In genomic region chr2:9205963-9206948, GRCh38 we compare ENCODE assay signal across 8 cellular contexts. TPM values are rescaled to one million over a fixed set of nuclear protein-coding genes. Genes with fewer than 3 reads are reported as not detected.
DNase-seq lines count a peak whose midpoint lies in the region; ATAC-seq and TF ChIP-seq lines count a peak whose summit lies in the region.

Gene ASAP2, plus strand, starts transcription at chr2:9206812. Its CDS starts 293 bp downstream, at chr2:9207105.

- ATAC-seq in HG02678 (IDR thresholded peaks at IDR 0.05; ENCODE audit: unreplicated experiment): peak; percentile 64
- ATAC-seq in activated CD8-positive, alpha-beta T cell treated with anti-CD3 and anti-CD28 coated beads for 36 hours: peak; percentile 77
- ATAC-seq in stimulated activated naive B cell treated with anti-CD40 and anti-IgM and Interleukin-4, amounts not matched to agents 10 μg/mL and 1 μg/mL and 100 μg/mL, for 72 hours (replicated peaks): peak; percentile 62 to 67

- H3K36me3 ChIP-seq in mesodermal cell (ENCODE audit: control insufficient read depth, insufficient read depth, low read length): peaks cover 3% of the 10 kb centered on the region

- H3K9me3 ChIP-seq in mesodermal cell (ENCODE audit: control insufficient read depth, low read length): no peaks in the 10 kb centered on the region

- no peaks in the 10 kb centered on the region for H3K9me3 Mint-ChIP-seq in activated CD8-positive, alpha-beta T cell treated with anti-CD3 and anti-CD28 coated beads for 36 hours
- no peaks in the 10 kb centered on the region for H3K9me3 Mint-ChIP-seq in stimulated activated naive B cell treated with anti-CD40 and anti-IgM and Interleukin-4, amounts not matched to agents 10 μg/mL and 1 μg/mL and 100 μg/mL, for 72 hours

- peak within 1 kb of the TSS; percentile 61 for H3K4me3 Mint-ChIP-seq in activated CD8-positive, alpha-beta T cell treated with anti-CD3 and anti-CD28 coated beads for 36 hours
- peak within 1 kb of the TSS; percentile 69 to 77 for H3K4me3 Mint-ChIP-seq in stimulated activated naive B cell treated with anti-CD40 and anti-IgM and Interleukin-4, amounts not matched to agents 10 μg/mL and 1 μg/mL and 100 μg/mL, for 72 hours

- peaks cover 21% of the 10 kb centered on the region for H3K4me1 ChIP-seq in mesodermal cell (ENCODE audit: control insufficient read depth, insufficient read depth, low read length, poor library complexity, severe bottlenecking)

- peak within 1 kb of the TSS; percentile 67 for H3K4me3 ChIP-seq in epithelial cell of esophagus (ENCODE audit: low read length)
- peak within 1 kb of the TSS; percentile 89 for H3K4me3 ChIP-seq in mesodermal cell (ENCODE audit: extremely low read depth, insufficient read depth, low read length, poor library complexity, severe bottlenecking)

- DNase-seq in NCI-H524 (lab: John Stamatoyannopoulos, UW) (peak; percentile 51 to 76), NCI-H524 treated with DMSO at 0.1 percent for 48 hours (lab: John Stamatoyannopoulos, UW) (no peak), NCI-H2171 (lab: John Stamatoyannopoulos, UW) (peak; percentile 81), epithelial cell of esophagus (ENCODE audit: low read depth) (peak; percentile 81)
- peak; percentile 53 for DNase-seq in activated CD8-positive, alpha-beta T cell treated with anti-CD3 and anti-CD28 coated beads for 36 hours
- no peak for DNase-seq in stimulated activated naive B cell treated with anti-CD40 and anti-IgM and Interleukin-4, amounts not matched to agents 10 μg/mL and 1 μg/mL and 100 μg/mL, for 72 hours

- H3K27ac ChIP-seq in mesodermal cell (ENCODE audit: low read depth, low read length, severe bottlenecking): peak within 1 kb of the TSS; percentile 79

- H3K27ac Mint-ChIP-seq in activated CD8-positive, alpha-beta T cell treated with anti-CD3 and anti-CD28 coated beads for 36 hours: no peak within 1 kb of the TSS
- no peak within 1 kb of the TSS for H3K27ac Mint-ChIP-seq in stimulated activated naive B cell treated with anti-CD40 and anti-IgM and Interleukin-4, amounts not matched to agents 10 μg/mL and 1 μg/mL and 100 μg/mL, for 72 hours

- CTCF ChIA-PET in activated CD8-positive, alpha-beta T cell treated with anti-CD3 and anti-CD28 coated beads for 36 hours (lab: Charles Lee): interaction anchor here (0.7 to 1.6 kb wide), 6 partner anchors 9 to 94 kb away, joined by 3 to 4 read pairs (median 3); no protein-coding TSS in a partner anchor

- 1 to 2% methylated on average over 50 to 96 of the region's 128 CpGs for WGBS in mesodermal cell (ENCODE audit: insufficient coverage in 2 of 2), 2 experiments

- peaks cover 34% of the 10 kb centered on the region for H3K27me3 Mint-ChIP-seq in activated CD8-positive, alpha-beta T cell treated with anti-CD3 and anti-CD28 coated beads for 36 hours
- H3K27me3 Mint-ChIP-seq in stimulated activated naive B cell treated with anti-CD40 and anti-IgM and Interleukin-4, amounts not matched to agents 10 μg/mL and 1 μg/mL and 100 μg/mL, for 72 hours: peaks cover 19 to 24% of the 10 kb centered on the region in 2 donors

- no peaks in the 10 kb centered on the region for H3K36me3 Mint-ChIP-seq in activated CD8-positive, alpha-beta T cell treated with anti-CD3 and anti-CD28 coated beads for 36 hours (ENCODE audit: low read depth)
- no peaks in the 10 kb centered on the region for H3K36me3 Mint-ChIP-seq in stimulated activated naive B cell treated with anti-CD40 and anti-IgM and Interleukin-4, amounts not matched to agents 10 μg/mL and 1 μg/mL and 100 μg/mL, for 72 hours

- peak; percentile 70 for TF ChIP-seq CTCF in activated CD8-positive, alpha-beta T cell treated with anti-CD3 and anti-CD28 coated beads for 36 hours (IDR thresholded peaks at IDR 0.05)
- peak; percentile 60 for TF ChIP-seq CTCF in epithelial cell of esophagus (IDR thresholded peaks at IDR 0.05; ENCODE audit: insufficient read depth, low read depth, low read length, missing control alignments)

- peaks cover 2% of the 10 kb centered on the region for H3K4me1 Mint-ChIP-seq in activated CD8-positive, alpha-beta T cell treated with anti-CD3 and anti-CD28 coated beads for 36 hours (ENCODE audit: low read depth)
- H3K4me1 Mint-ChIP-seq in stimulated activated naive B cell treated with anti-CD40 and anti-IgM and Interleukin-4, amounts not matched to agents 10 μg/mL and 1 μg/mL and 100 μg/mL, for 72 hours: peaks cover 7 to 13% of the 10 kb centered on the region in 2 donors

- intact Hi-C loops in activated CD8-positive, alpha-beta T cell treated with anti-CD3 and anti-CD28 coated beads for 36 hours (cut with micrococcal nuclease): no loop called here

- POLR2A ChIA-PET in activated CD8-positive, alpha-beta T cell treated with anti-CD3 and anti-CD28 coated beads for 36 hours (lab: Charles Lee): interaction anchor here (1.5 kb wide), 1 partner anchor 29 kb away, joined by 3 read pairs; no protein-coding TSS in a partner anchor

RNA-seq across cellular contexts. Expression of gene ASAP2, which starts in this region (rescaled TPM):
- not detected for total RNA-seq in activated CD8-positive, alpha-beta T cell treated with anti-CD3 and anti-CD28 coated beads for 36 hours
- 26.8 TPM for polyA plus RNA-seq in mesodermal cell (2013, experiment 1 of 2)
- 24.5 TPM for polyA plus RNA-seq in mesodermal cell (2013, experiment 2 of 2)

Comparison
In these comparisons a context has a peak if more than half of its experiments do, and no peak if none do; other contexts are left out.
1. DNase-seq: peak in NCI-H524 (2 of 2), NCI-H2171 (single experiment) and epithelial cell of esophagus (single experiment); none in NCI-H524 treated with DMSO at 0.1 percent for 48 hours (single experiment) and stimulated activated naive B cell treated with anti-CD40 and anti-IgM and Interleukin-4, amounts not matched to agents 10 μg/mL and 1 μg/mL and 100 μg/mL, for 72 hours (single experiment).
2. Peak in DNase-seq and ATAC-seq in activated CD8-positive, alpha-beta T cell treated with anti-CD3 and anti-CD28 coated beads for 36 hours; RNA of the gene not detected or under 1 TPM.
3. Peak in every context shown above with its lines, with median percentiles within 50 percentile points of each other: ATAC-seq.